Comparison of ENCODE assay signal across 8 cellular contexts in genomic region chr7:95686109-95686508, GRCh38.
A peak's percentile ranks its signal among the peaks of the same experiment; 100 is the strongest.
DNase-seq lines count a peak whose midpoint lies in the region; ATAC-seq, FAIRE-seq and TF ChIP-seq lines count a peak whose summit lies in the region.

No MANE protein-coding gene starts in this region.

- H3K9me3 ChIP-seq in SU-DHL-6 (ENCODE audit: insufficient read depth, low read length), result no peaks in the 10 kb centered on the region
- no peaks in the 10 kb centered on the region for H3K9me3 ChIP-seq in pancreas

- ATAC-seq in Right ventricle myocardium inferior, result peak; percentile 38
- ATAC-seq in pancreas, result peak; percentile 73 to 83 (median 80)
- no peak for ATAC-seq in GM18870 (IDR thresholded peaks at IDR 0.05; ENCODE audit: unreplicated experiment)

- H4K20me1 ChIP-seq in SU-DHL-6 (ENCODE audit: low read depth, low read length), result no peaks in the 10 kb centered on the region

- H3K4me1 ChIP-seq in pancreas, result no peaks in the 10 kb centered on the region

- H3K36me3 ChIP-seq in SU-DHL-6 (ENCODE audit: low read length), result no peaks in the 10 kb centered on the region
- no peaks in the 10 kb centered on the region for H3K36me3 ChIP-seq in pancreas

- H3K79me2 ChIP-seq in SU-DHL-6 (ENCODE audit: insufficient read depth, low read length), result no peaks in the 10 kb centered on the region

- peak; percentile 29 for TF ChIP-seq CTCF in SU-DHL-6 (IDR thresholded peaks at IDR 0.05; ENCODE audit: insufficient read depth, low read length, poor library complexity, severe bottlenecking)
- TF ChIP-seq CTCF in pancreas (IDR thresholded peaks at IDR 0.05), result peak in 3 of 4 donors; percentile 21 to 30 (median 26)

- H3F3A ChIP-seq in SU-DHL-6 (ENCODE audit: insufficient read depth), result no peaks in the 10 kb centered on the region

- FAIRE-seq in pancreas (lab: Jason Lieb, UNC), result peak; percentile 73

- no peak overlapping the region for H2AFZ ChIP-seq in SU-DHL-6 (ENCODE audit: low read depth, low read length, severe bottlenecking)

- no peak overlapping the region for H3K4me2 ChIP-seq in SU-DHL-6 (ENCODE audit: low read depth, low read length, poor library complexity, severe bottlenecking)

- WGBS in pancreas, 2 donors, result 6 to 8% methylated on average over 4 of the region's 4 CpGs

- DNase-seq in Right ventricle myocardium inferior (ENCODE audit: missing footprints) (no peak), cardiac septum (ENCODE audit: low spot score) (no peak), NCI-H1105 treated with DMSO at 0.1 percent for 48 hours (lab: John Stamatoyannopoulos, UW) (peak; percentile 62), globus pallidus (ENCODE audit: low spot score) (peak; percentile 84), pancreas (peak in 4 of 6 donors; percentile 40 to 68 (median 50))
- DNase-seq in activated CD4-positive, CD25-positive, alpha-beta regulatory T cell (lab: John Stamatoyannopoulos, UW), result no peak

- H3K27me3 ChIP-seq in SU-DHL-6 (ENCODE audit: low read length) (no peaks in the 10 kb centered on the region), pancreas (no peaks in the 10 kb centered on the region)

- H3K27ac ChIP-seq in SU-DHL-6 (ENCODE audit: low read depth, low read length) (no peak overlapping the region), pancreas (no peak overlapping the region)

- no peak overlapping the region for H3K9ac ChIP-seq in SU-DHL-6 (ENCODE audit: low read length)

- H3K9me2 ChIP-seq in SU-DHL-6 (replicated peaks; ENCODE audit: insufficient read depth, low read length), result no peaks in the 10 kb centered on the region

- intact Hi-C loops in Right ventricle myocardium inferior (cut with DNase I), result no loop called here
- intact Hi-C loops in cardiac septum (cut with DNase I), result loop anchor here (1.0 to 5.0 kb wide), 2 partner anchors 159 to 174 kb away; no protein-coding TSS in a partner anchor
- intact Hi-C loops in pancreas (cut with DNase I), result loop anchor here (5.0 to 10.0 kb wide), 3 partner anchors 151 to 174 kb away; no protein-coding TSS in a partner anchor

- H3K4me3 ChIP-seq in SU-DHL-6 (ENCODE audit: insufficient read depth, low read length, poor library complexity, severe bottlenecking) (no peak overlapping the region), pancreas (no peak overlapping the region)

Comparison
In these comparisons a context has a peak if more than half of its experiments do, and no peak if none do; other contexts are left out.
1. DNase-seq: peak in NCI-H1105 treated with DMSO at 0.1 percent for 48 hours (single experiment), globus pallidus (single experiment) and pancreas (4 of 6); none in Right ventricle myocardium inferior (single experiment), cardiac septum (single experiment) and activated CD4-positive, CD25-positive, alpha-beta regulatory T cell (0 of 4).